Comparison of ENCODE assay signal across 29 cellular contexts in genomic region chr2:240444464-240444863, GRCh38.
"Had no signal": no experiment of that assay in that cellular context is flagged by ENCODE, and none has a peak within 500 bp of the region (broad histone marks: within the 10 kb centered on the region; RNA-seq: fewer than 3 reads in every experiment).

No MANE protein-coding gene starts in this region.

- H3K4me1 ChIP-seq: SJSA1 had no signal

- H3K9me2 ChIP-seq: SK-N-SH had no signal

- H3K36me3 Mint-ChIP-seq: activated CD8-positive, alpha-beta memory T cell treated with anti-CD3 and anti-CD28 coated beads, Interleukin-2, amount 10 ng/mL, durations not matched to agents 7 days and 5 days; activated naive CD4-positive, alpha-beta T cell treated with anti-CD3 and anti-CD28 coated beads, Interleukin-2, amount 10 ng/mL, durations not matched to agents 7 days and 5 days; activated naive CD8-positive, alpha-beta T cell; WTC11 had no signal

- H3K4me3 Mint-ChIP-seq: activated CD4-positive, alpha-beta T cell treated with anti-CD3 and anti-CD28 coated beads for 36 hours; activated CD4-positive, alpha-beta T cell treated with anti-CD3 and anti-CD28 coated beads, Interleukin-2, amount 10 ng/mL, durations not matched to agents 7 days and 5 days; activated CD8-positive, alpha-beta memory T cell treated with anti-CD3 and anti-CD28 coated beads, Interleukin-2, amount 10 ng/mL, durations not matched to agents 7 days and 5 days; activated naive CD4-positive, alpha-beta T cell treated with anti-CD3 and anti-CD28 coated beads, Interleukin-2, amount 10 ng/mL, durations not matched to agents 7 days and 5 days; activated naive CD8-positive, alpha-beta T cell; activated naive CD8-positive, alpha-beta T cell treated with anti-CD3 and anti-CD28 coated beads, Interleukin-2, amount 50 U/mL, for 24 hours; T-helper 1 cell treated with Interleukin-12 subunit alpha and Interleukin-12 subunit beta and Interleukin-4 antibody, amounts not matched to agents 30 μg/mL and 1 μg/mL, for 36 hours; T-helper 2 cell treated with Interferon-gamma antibody and Interleukin-4, amounts not matched to agents 5 μg/mL and 100 μg/mL, for 36 hours; WTC11 had no signal

- DNase-seq: activated CD4-positive, alpha-beta T cell treated with anti-CD3 and anti-CD28 coated beads for 36 hours; activated CD4-positive, alpha-beta T cell treated with anti-CD3 and anti-CD28 coated beads, Interleukin-2, amount 10 ng/mL, durations not matched to agents 7 days and 5 days; activated CD4-positive, alpha-beta T cell treated with anti-CD3 and anti-CD28 coated beads, Interleukin-2, amount 50 U/mL, for 48 hours; activated CD8-positive, alpha-beta memory T cell treated with anti-CD3 and anti-CD28 coated beads, Interleukin-2, amount 10 ng/mL, durations not matched to agents 7 days and 5 days; activated CD8-positive, alpha-beta memory T cell treated with anti-CD3 and anti-CD28 coated beads, Interleukin-2, amount 50 U/mL, for 48 hours; activated effector memory CD4-positive, alpha-beta T cell treated with Interleukin-2 at 50 U/mL for 16 hours; activated naive CD4-positive, alpha-beta T cell treated with anti-CD3 and anti-CD28 coated beads, Interleukin-2, amount 10 ng/mL, durations not matched to agents 7 days and 5 days; activated naive CD8-positive, alpha-beta T cell treated with anti-CD3 and anti-CD28 coated beads, Interleukin-2, amount 50 U/mL, for 24 hours; activated T-cell treated with anti-CD3 and anti-CD28 coated beads, Interleukin-2, amount 50 U/mL, for 48 hours; anterior cingulate cortex; brain microvascular endothelial cell; MM.1S; MV-4-11; NCI-H1092; NCI-H1436 treated with DMSO at 0.1 percent for 48 hours; NCI-H1694 treated with DMSO at 0.1 percent for 48 hours; NCI-H2029; NCI-H345; NCI-H524 treated with DMSO at 0.1 percent for 48 hours; SHP77 treated with DMSO at 0.1 percent for 48 hours; SK-N-SH had no signal

- H3K4me3 ChIP-seq: cardiac muscle cell, SJSA1 had no signal

- H3K36me3 ChIP-seq: brain microvascular endothelial cell, cardiac muscle cell, SJSA1 had no signal

- H3K9ac ChIP-seq: KMS-11, SK-N-SH had no signal

- H3K4me1 Mint-ChIP-seq: activated CD4-positive, alpha-beta T cell treated with anti-CD3 and anti-CD28 coated beads for 36 hours; activated CD4-positive, alpha-beta T cell treated with anti-CD3 and anti-CD28 coated beads, Interleukin-2, amount 10 ng/mL, durations not matched to agents 7 days and 5 days; activated CD8-positive, alpha-beta memory T cell treated with anti-CD3 and anti-CD28 coated beads, Interleukin-2, amount 10 ng/mL, durations not matched to agents 7 days and 5 days; activated naive CD4-positive, alpha-beta T cell treated with anti-CD3 and anti-CD28 coated beads, Interleukin-2, amount 10 ng/mL, durations not matched to agents 7 days and 5 days; activated naive CD8-positive, alpha-beta T cell treated with anti-CD3 and anti-CD28 coated beads, Interleukin-2, amount 50 U/mL, for 24 hours; WTC11 had no signal

- H3K27me3 Mint-ChIP-seq: activated CD4-positive, alpha-beta T cell treated with anti-CD3 and anti-CD28 coated beads for 36 hours; activated CD8-positive, alpha-beta memory T cell treated with anti-CD3 and anti-CD28 coated beads, Interleukin-2, amount 10 ng/mL, durations not matched to agents 7 days and 5 days had no signal

- H3K9me3 Mint-ChIP-seq: activated CD4-positive, alpha-beta T cell treated with anti-CD3 and anti-CD28 coated beads, Interleukin-2, amount 10 ng/mL, durations not matched to agents 7 days and 5 days; activated naive CD4-positive, alpha-beta T cell treated with anti-CD3 and anti-CD28 coated beads, Interleukin-2, amount 10 ng/mL, durations not matched to agents 7 days and 5 days; activated naive CD8-positive, alpha-beta T cell treated with anti-CD3 and anti-CD28 coated beads, Interleukin-2, amount 50 U/mL, for 24 hours; T-helper 1 cell treated with Interleukin-12 subunit alpha and Interleukin-12 subunit beta and Interleukin-4 antibody, amounts not matched to agents 30 μg/mL and 1 μg/mL, for 36 hours; T-helper 2 cell treated with Interferon-gamma antibody and Interleukin-4, amounts not matched to agents 5 μg/mL and 100 μg/mL, for 36 hours; WTC11 had no signal

- H3K27me3 ChIP-seq: brain microvascular endothelial cell, cardiac muscle cell, SJSA1 had no signal

- H3K9me3 ChIP-seq: SJSA1, SK-N-SH had no signal

- H3K27ac ChIP-seq: brain microvascular endothelial cell, cardiac muscle cell, KMS-11, SJSA1 had no signal

- FAIRE-seq: TTC549 had no signal

- H3K27ac Mint-ChIP-seq: activated CD4-positive, alpha-beta T cell treated with anti-CD3 and anti-CD28 coated beads for 36 hours; activated CD4-positive, alpha-beta T cell treated with anti-CD3 and anti-CD28 coated beads, Interleukin-2, amount 10 ng/mL, durations not matched to agents 7 days and 5 days; activated CD8-positive, alpha-beta memory T cell treated with anti-CD3 and anti-CD28 coated beads, Interleukin-2, amount 10 ng/mL, durations not matched to agents 7 days and 5 days; activated naive CD4-positive, alpha-beta T cell treated with anti-CD3 and anti-CD28 coated beads, Interleukin-2, amount 10 ng/mL, durations not matched to agents 7 days and 5 days; activated naive CD8-positive, alpha-beta T cell; activated naive CD8-positive, alpha-beta T cell treated with anti-CD3 and anti-CD28 coated beads, Interleukin-2, amount 50 U/mL, for 24 hours; T-helper 1 cell treated with Interleukin-12 subunit alpha and Interleukin-12 subunit beta and Interleukin-4 antibody, amounts not matched to agents 30 μg/mL and 1 μg/mL, for 36 hours; T-helper 2 cell treated with Interferon-gamma antibody and Interleukin-4, amounts not matched to agents 5 μg/mL and 100 μg/mL, for 36 hours; WTC11 had no signal

- H3K4me2 ChIP-seq: KMS-11, SK-N-SH had no signal
